Comparison of ENCODE assay signal across 14 cellular contexts in the genomic region with DNA sequence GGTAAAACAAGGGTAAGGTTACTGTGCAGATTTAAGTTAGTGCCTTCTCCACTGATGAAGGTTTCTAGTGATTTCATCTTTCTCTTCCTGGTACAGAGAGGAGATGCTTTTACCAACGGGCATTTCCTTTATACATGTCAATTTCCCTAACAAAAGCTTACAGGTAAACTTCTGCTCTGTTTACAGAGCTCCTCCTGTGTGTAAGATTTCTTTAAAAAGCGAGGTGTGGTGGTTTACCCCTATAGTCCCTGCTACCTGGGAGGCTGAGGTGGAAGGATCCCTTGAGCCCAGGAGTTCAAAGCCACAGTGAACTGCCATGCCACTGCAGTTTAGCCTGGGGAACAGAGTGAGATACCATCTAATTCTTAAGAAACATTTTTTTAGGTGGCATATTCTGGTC. TPM values are rescaled to one million over a fixed set of nuclear protein-coding genes. Genes with fewer than 3 reads are reported as not detected.
A peak's percentile ranks its signal among the peaks of the same experiment; 100 is the strongest.
DNase-seq lines count a peak whose midpoint lies in the region; ATAC-seq and TF ChIP-seq lines count a peak whose summit lies in the region.
"Had no signal": no experiment of that assay in that cellular context is flagged by ENCODE, and none has a peak within 500 bp of the region (broad histone marks: within the 10 kb centered on the region; RNA-seq: fewer than 3 reads in every experiment).

No MANE protein-coding gene starts in this region.

- TF ChIP-seq EP300 in SK-N-SH (IDR thresholded peaks at IDR 0.05; ENCODE audit: borderline replicate concordance in 1 of 2, low read depth in 1 of 2, low read length in 1 of 2) = no peak

- TF ChIP-seq CTCF in SK-N-SH (IDR thresholded peaks at IDR 0.05) = no peak
- TF ChIP-seq CTCF in MM.1S (IDR thresholded peaks at IDR 0.05; ENCODE audit: low read length) = no peak
- no peak for TF ChIP-seq CTCF in WTC11 (IDR thresholded peaks at IDR 0.05)
- no peak for TF ChIP-seq CTCF in foreskin fibroblast (IDR thresholded peaks at IDR 0.05; ENCODE audit: low read depth, low read length)

- no peak overlapping the region for H3K27ac Mint-ChIP-seq in WTC11
- H3K27ac Mint-ChIP-seq in stimulated activated memory B cell treated with anti-CD40 and anti-IgM and Interleukin-4, amounts not matched to agents 10 μg/mL and 1 μg/mL and 100 μg/mL, for 72 hours = no peak overlapping the region
- H3K27ac Mint-ChIP-seq: CD14-positive monocyte had no signal

- H3K9me2 ChIP-seq in SK-N-SH = no peaks in the 10 kb centered on the region
- no peaks in the 10 kb centered on the region for H3K9me2 ChIP-seq in MM.1S (replicated peaks; ENCODE audit: insufficient read depth, low read length)

- WGBS in SK-N-SH (ENCODE audit: low lambda C conversion rate) = 24% methylated on average over 2 of the region's 2 CpGs

- H3K9me3 Mint-ChIP-seq in WTC11 = peaks cover 12% of the 10 kb centered on the region
- H3K9me3 Mint-ChIP-seq in stimulated activated memory B cell treated with anti-CD40 and anti-IgM and Interleukin-4, amounts not matched to agents 10 μg/mL and 1 μg/mL and 100 μg/mL, for 72 hours = no peaks in the 10 kb centered on the region

- ATAC-seq in SK-N-SH treated with all-trans-retinoic acid at 6 μM for 48 hours = no peak; the same call in 2 of the 3 replicates
- peak; percentile 61 for ATAC-seq in WTC11
- ATAC-seq in stimulated activated memory B cell treated with anti-CD40 and anti-IgM and Interleukin-4, amounts not matched to agents 10 μg/mL and 1 μg/mL and 100 μg/mL, for 72 hours = peak; percentile 27

- no peak for TF ChIP-seq RAD21 in SK-N-SH (IDR thresholded peaks at IDR 0.05; ENCODE audit: low read length)

- POLR2A ChIA-PET in SK-N-SH (lab: Yijun Ruan, JAX) (no interaction called here), WTC11 (lab: Charles Lee) (no interaction called here)

- H3K4me3 Mint-ChIP-seq in WTC11 = no peak overlapping the region
- H3K4me3 Mint-ChIP-seq in stimulated activated memory B cell treated with anti-CD40 and anti-IgM and Interleukin-4, amounts not matched to agents 10 μg/mL and 1 μg/mL and 100 μg/mL, for 72 hours = no peak overlapping the region
- H3K4me3 Mint-ChIP-seq: CD14-positive monocyte; CD4-positive, alpha-beta memory T cell had no signal

- H3K27me3 ChIP-seq in SK-N-SH (ENCODE audit: insufficient read depth) (no peaks in the 10 kb centered on the region), MM.1S (replicated peaks; ENCODE audit: insufficient read depth, low read length) (no peaks in the 10 kb centered on the region)
- H3K27me3 ChIP-seq: BLaER1 had no signal

- DNase-seq in SK-N-SH (no peak), MM.1S (no peak), WTC11 (ENCODE audit: low spot score) (no peak), foreskin fibroblast (no peak), HT-29 (ENCODE audit: low spot score) (no peak)
- DNase-seq in activated CD8-positive, alpha-beta memory T cell treated with anti-CD3 and anti-CD28 coated beads for 24 hours = no peak
- DNase-seq: 8988T; CD4-positive, alpha-beta memory T cell; DMS153 had no signal

- no peak overlapping the region for H3K27ac ChIP-seq in SK-N-SH (ENCODE audit: low read depth in 2 of 2, low read length in 1 of 2)
- H3K27ac ChIP-seq in MM.1S (ENCODE audit: low read length) = no peak overlapping the region
- H3K27ac ChIP-seq: BLaER1, KMS-11 had no signal

- H3K9me3 ChIP-seq in SK-N-SH (no peaks in the 10 kb centered on the region), MM.1S (replicated peaks; ENCODE audit: insufficient read depth, low read length) (no peaks in the 10 kb centered on the region)
- H3K9me3 ChIP-seq: BLaER1 had no signal

- peaks cover 68% of the 10 kb centered on the region for H3K4me1 Mint-ChIP-seq in WTC11
- no peaks in the 10 kb centered on the region for H3K4me1 Mint-ChIP-seq in stimulated activated memory B cell treated with anti-CD40 and anti-IgM and Interleukin-4, amounts not matched to agents 10 μg/mL and 1 μg/mL and 100 μg/mL, for 72 hours

- 0 out of 2 replicates have a peak overlapping the region, but pooled peaks have one; percentile 6 for H2AFZ ChIP-seq in SK-N-SH (ENCODE audit: low read depth)
- 0 out of 2 replicates have a peak overlapping the region, but pooled peaks have one; percentile 11 for H2AFZ ChIP-seq in MM.1S (ENCODE audit: low read length)

- H3F3A ChIP-seq in SK-N-SH (replicated peaks; ENCODE audit: insufficient read depth) (peaks cover 9% of the 10 kb centered on the region), MM.1S (ENCODE audit: insufficient read depth, low read length) (no peaks in the 10 kb centered on the region)

- H3K4me1 ChIP-seq in SK-N-SH (ENCODE audit: control insufficient read depth in 1 of 2, insufficient read depth in 2 of 2, low read depth in 1 of 2, low read length in 1 of 2) (peaks cover 0 to 11% of the 10 kb centered on the region in 2 experiments; a peak in 2 of 4 replicates), MM.1S (ENCODE audit: low read length) (no peaks in the 10 kb centered on the region)

- no peak overlapping the region for H3K4me2 ChIP-seq in SK-N-SH
- H3K4me2 ChIP-seq in MM.1S (ENCODE audit: low read depth, low read length) = no peak overlapping the region
- H3K4me2 ChIP-seq: BLaER1, KMS-11 had no signal

- CTCF ChIA-PET in SK-N-SH (lab: Yijun Ruan, JAX) = interaction anchor here (0.6 kb wide), 1 partner anchor 41 kb away, joined by 3 read pairs; a partner anchor contains a TSS
- CTCF ChIA-PET in WTC11 (lab: Charles Lee) = no interaction called here

- no peaks in the 10 kb centered on the region for H3K36me3 ChIP-seq in SK-N-SH (replicated peaks in 1 of 2; ENCODE audit: control insufficient read depth in 1 of 2, insufficient read depth in 2 of 2, low read length in 1 of 2)
- no peaks in the 10 kb centered on the region for H3K36me3 ChIP-seq in MM.1S (replicated peaks; ENCODE audit: insufficient read depth, low read length)
- H3K36me3 ChIP-seq: BLaER1 had no signal

- H3K36me3 Mint-ChIP-seq in WTC11 = peaks cover 9% of the 10 kb centered on the region
- H3K36me3 Mint-ChIP-seq in stimulated activated memory B cell treated with anti-CD40 and anti-IgM and Interleukin-4, amounts not matched to agents 10 μg/mL and 1 μg/mL and 100 μg/mL, for 72 hours = no peaks in the 10 kb centered on the region
- H3K36me3 Mint-ChIP-seq: CD14-positive monocyte; CD4-positive, alpha-beta memory T cell had no signal

- no peak overlapping the region for H3K4me3 ChIP-seq in SK-N-SH (ENCODE audit: low read depth in 2 of 2, low read length in 1 of 2)
- no peak overlapping the region for H3K4me3 ChIP-seq in MM.1S (ENCODE audit: low read length)
- no peak overlapping the region for H3K4me3 ChIP-seq in foreskin fibroblast (ENCODE audit: low read depth in 1 of 2, low read length in 2 of 2)
- H3K4me3 ChIP-seq: BLaER1 had no signal

- H3K9ac ChIP-seq in SK-N-SH (no peak overlapping the region), MM.1S (ENCODE audit: low read length) (no peak overlapping the region)
- H3K9ac ChIP-seq: BLaER1, KMS-11 had no signal

- H4K20me1 ChIP-seq in SK-N-SH (ENCODE audit: insufficient read depth) = no peaks in the 10 kb centered on the region
- H4K20me1 ChIP-seq in MM.1S (ENCODE audit: insufficient read depth, low read length) = no peaks in the 10 kb centered on the region
- H4K20me1 ChIP-seq: BLaER1 had no signal

- H3K79me2 ChIP-seq in SK-N-SH (ENCODE audit: insufficient read depth) (no peaks in the 10 kb centered on the region), MM.1S (ENCODE audit: low read length) (no peaks in the 10 kb centered on the region)

- peaks cover 28% of the 10 kb centered on the region for H3K27me3 Mint-ChIP-seq in WTC11 (ENCODE audit: low read depth)
- H3K27me3 Mint-ChIP-seq in stimulated activated memory B cell treated with anti-CD40 and anti-IgM and Interleukin-4, amounts not matched to agents 10 μg/mL and 1 μg/mL and 100 μg/mL, for 72 hours = peaks cover 18% of the 10 kb centered on the region

TF ChIP-seq in SK-N-SH, 30 proteins besides CTCF, POLR2A, EP300 and RAD21 (continues in another document):
- TF ChIP-seq FOSL2 (IDR thresholded peaks at IDR 0.05; ENCODE audit: borderline replicate concordance, low read depth) (no peak), YY1 (IDR thresholded peaks at IDR 0.05; ENCODE audit: low read depth) (no peak), TAF1 (IDR thresholded peaks at IDR 0.05; ENCODE audit: borderline replicate concordance, low read depth, low read length) (no peak), GATA2 (CRISPR knock-in tag; IDR thresholded peaks at IDR 0.05) (no peak), FOXM1 (IDR thresholded peaks at IDR 0.05; ENCODE audit: low read depth) (no peak), GABPA (IDR thresholded peaks at IDR 0.05; ENCODE audit: low read depth) (no peak), NFIC (IDR thresholded peaks at IDR 0.05; ENCODE audit: borderline replicate concordance) (no peak)

TF ChIP-seq in SK-N-SH treated with all-trans-retinoic acid at 6 μM for 48 hours, 23 proteins besides CTCF, POLR2A, EP300 and RAD21 (continues in another document):
- TF ChIP-seq, protein P1, sequence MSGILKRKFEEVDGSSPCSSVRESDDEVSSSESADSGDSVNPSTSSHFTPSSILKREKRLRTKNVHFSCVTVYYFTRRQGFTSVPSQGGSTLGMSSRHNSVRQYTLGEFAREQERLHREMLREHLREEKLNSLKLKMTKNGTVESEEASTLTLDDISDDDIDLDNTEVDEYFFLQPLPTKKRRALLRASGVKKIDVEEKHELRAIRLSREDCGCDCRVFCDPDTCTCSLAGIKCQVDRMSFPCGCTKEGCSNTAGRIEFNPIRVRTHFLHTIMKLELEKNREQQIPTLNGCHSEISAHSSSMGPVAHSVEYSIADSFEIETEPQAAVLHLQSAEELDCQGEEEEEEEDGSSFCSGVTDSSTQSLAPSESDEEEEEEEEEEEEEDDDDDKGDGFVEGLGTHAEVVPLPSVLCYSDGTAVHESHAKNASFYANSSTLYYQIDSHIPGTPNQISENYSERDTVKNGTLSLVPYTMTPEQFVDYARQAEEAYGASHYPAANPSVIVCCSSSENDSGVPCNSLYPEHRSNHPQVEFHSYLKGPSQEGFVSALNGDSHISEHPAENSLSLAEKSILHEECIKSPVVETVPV (CRISPR knock-in tag; IDR thresholded peaks at IDR 0.05) = no peak
- TF ChIP-seq OSR1 (CRISPR knock-in tag; IDR thresholded peaks at IDR 0.05) = no peak

TF ChIP-seq in WTC11, 78 proteins besides CTCF, POLR2A, EP300 and RAD21 (continues in another document):
- TF ChIP-seq SP1 (CRISPR knock-in tag; conservative IDR thresholded peaks at IDR 0.05) = 0 out of 2 replicates have a peak, but pooled peaks have one; percentile 17

RNA-seq across cellular contexts. Expression of a gene that starts 40.7 kb away (rescaled TPM):
- polyA plus RNA-seq in SK-N-SH (2012; rRNA removed) = 10.5 and 14.3 TPM in 2 replicates
- polyA plus RNA-seq in SK-N-SH (2012; cell fraction: cytosol; rRNA removed) = 8.6 and 8.9 TPM in 2 replicates
- 16.7 and 51.1 TPM in 2 replicates for polyA plus RNA-seq in SK-N-SH (2012; cell fraction: nucleus; rRNA removed)
- total RNA-seq in WTC11 (2021) = 8.8 to 9.9 TPM (median 9.1 TPM) in 3 replicates
- total RNA-seq in HT-29 (2014; rRNA removed; shearing (Covaris generic)) = 2.6 and 3.2 TPM in 2 replicates
